In genomic region chr12:27555928-27556778, GRCh38 we compare ENCODE assay signal across 10 cellular contexts. TPM values are rescaled to one million over a fixed set of nuclear protein-coding genes. Genes with fewer than 3 reads are reported as not detected.
A peak's percentile ranks its signal among the peaks of the same experiment; 100 is the strongest.
DNase-seq lines count a peak whose midpoint lies in the region; ATAC-seq, FAIRE-seq and TF ChIP-seq lines count a peak whose summit lies in the region.
"Had no signal": no experiment of that assay in that cellular context is flagged by ENCODE, and none has a peak within 500 bp of the region (broad histone marks: within the 10 kb centered on the region; RNA-seq: fewer than 3 reads in every experiment).

No MANE protein-coding gene starts in this region.

- H3K36me3 ChIP-seq in adrenal gland (replicated peaks in 1 of 2) (no peaks in the 10 kb centered on the region), kidney (ENCODE audit: control insufficient read depth in 1 of 2, insufficient read depth in 2 of 2, low read length in 2 of 2) (no peaks in the 10 kb centered on the region), subcutaneous abdominal adipose tissue (ENCODE audit: control insufficient read depth in 5 of 5, insufficient read depth in 5 of 5, low read length in 5 of 5) (no peaks in the 10 kb centered on the region), Caco-2 (ENCODE audit: control insufficient read depth, insufficient read depth, low read length) (no peaks in the 10 kb centered on the region)
- H3K36me3 ChIP-seq: cardiac muscle cell had no signal

- H3K4me3 Mint-ChIP-seq in Caco-2 (ENCODE audit: unreplicated experiment), result no peak overlapping the region

- H3K36me3 Mint-ChIP-seq in Caco-2 (ENCODE audit: insufficient read depth, unreplicated experiment), result peaks cover 6% of the 10 kb centered on the region

- peaks cover 36 to 60% of the 10 kb centered on the region in 2 donors for H3K4me1 ChIP-seq in adrenal gland (replicated peaks in 1 of 2)
- peaks cover 24 to 27% of the 10 kb centered on the region in 2 donors for H3K4me1 ChIP-seq in kidney (ENCODE audit: control insufficient read depth in 1 of 2, insufficient read depth in 1 of 2, low read depth in 1 of 2, low read length in 2 of 2)
- peaks cover 7 to 64% (median 44%) of the 10 kb centered on the region in 5 donors for H3K4me1 ChIP-seq in subcutaneous abdominal adipose tissue (ENCODE audit: control insufficient read depth in 5 of 5, insufficient read depth in 5 of 5, low read length in 5 of 5)
- H3K4me1 ChIP-seq in Caco-2, result peaks cover 6% of the 10 kb centered on the region; the same call in 1 of the 2 replicates

- intact Hi-C loops in adrenal gland (cut with DNase I), result loop anchor here in 1 of 2 donors (10.0 kb wide), 1 partner anchor 69 kb away; no protein-coding TSS in a partner anchor
- intact Hi-C loops in kidney (cut with DNase I), result no loop called here
- intact Hi-C loops in Caco-2 (cut with micrococcal nuclease; ENCODE audit: unreplicated experiment), result no loop called here

- no TSS peak for BruUV-seq in Caco-2 (replicated peaks; lab: Mats Ljungman, UMichigan)

- FAIRE-seq in kidney (lab: Jason Lieb, UNC), result no peak

- TF ChIP-seq CTCF in adrenal gland (IDR thresholded peaks at IDR 0.05), result no peak
- no peak for TF ChIP-seq CTCF in kidney (IDR thresholded peaks at IDR 0.05; ENCODE audit: borderline replicate concordance, extremely low read depth, insufficient read depth)
- no peak for TF ChIP-seq CTCF in Caco-2 (IDR thresholded peaks at IDR 0.05; ENCODE audit: insufficient read depth in 1 of 2, low read depth in 1 of 2, low read length in 1 of 2, severe bottlenecking in 1 of 2, unreplicated experiment in 1 of 2)

- POLR2A ChIA-PET in Caco-2 (lab: Charles Lee), result no interaction called here

- H3K27ac ChIP-seq in adrenal gland (peak overlapping the region in 4 of 5 donors; percentile 57 to 79 (median 70)), kidney (ENCODE audit: low read depth in 2 of 2, low read length in 2 of 2) (peak overlapping the region; percentile 29 to 49), subcutaneous abdominal adipose tissue (ENCODE audit: low read depth, low read length) (peak overlapping the region; percentile 81)
- H3K27ac ChIP-seq: cardiac muscle cell had no signal

- no peak overlapping the region for H3K27ac Mint-ChIP-seq in Caco-2 (ENCODE audit: unreplicated experiment)

- CTCF ChIA-PET in Caco-2 (lab: Charles Lee), result interaction anchor here (0.6 to 1.0 kb wide), 2 partner anchors 10 to 29 kb away, joined by 3 to 4 read pairs; no protein-coding TSS in a partner anchor

- H3K9me3 ChIP-seq in adrenal gland (replicated peaks in 1 of 3) (no peaks in the 10 kb centered on the region), kidney (ENCODE audit: control insufficient read depth in 1 of 2, low read length in 2 of 2) (no peaks in the 10 kb centered on the region), subcutaneous abdominal adipose tissue (ENCODE audit: control insufficient read depth in 5 of 5, low read length in 5 of 5) (no peaks in the 10 kb centered on the region), Caco-2 (no peaks in the 10 kb centered on the region)

- H3K9ac ChIP-seq in kidney (ENCODE audit: low read length in 2 of 2) (no peak overlapping the region), subcutaneous abdominal adipose tissue (ENCODE audit: low read length in 5 of 5) (no peak overlapping the region)

- 32 to 37% (median 35%) methylated on average over 6 of the region's 6 CpGs for WGBS in adrenal gland, 4 donors

- no peaks in the 10 kb centered on the region for H3K27me3 Mint-ChIP-seq in Caco-2 (ENCODE audit: insufficient read depth, unreplicated experiment)

- peaks cover 16% of the 10 kb centered on the region for H3K4me1 Mint-ChIP-seq in Caco-2 (ENCODE audit: low read depth, unreplicated experiment)

- H3K27me3 ChIP-seq in adrenal gland (no peaks in the 10 kb centered on the region), subcutaneous abdominal adipose tissue (ENCODE audit: control insufficient read depth in 5 of 5, insufficient read depth in 4 of 5, low read length in 5 of 5) (no peaks in the 10 kb centered on the region), Caco-2 (replicated peaks; ENCODE audit: control insufficient read depth, insufficient read depth, low read length) (no peaks in the 10 kb centered on the region)
- H3K27me3 ChIP-seq: cardiac muscle cell had no signal

- no peak for TF ChIP-seq POLR2A in adrenal gland (IDR thresholded peaks at IDR 0.05)

- H3K9me3 Mint-ChIP-seq in Caco-2 (ENCODE audit: unreplicated experiment), result no peaks in the 10 kb centered on the region

- H3K4me3 ChIP-seq in adrenal gland, result peak overlapping the region in 1 of 4 donors; percentile 33
- H3K4me3 ChIP-seq in kidney (ENCODE audit: low read length in 2 of 2), result no peak overlapping the region
- H3K4me3 ChIP-seq in subcutaneous abdominal adipose tissue (ENCODE audit: low read depth in 1 of 5, low read length in 5 of 5), result peak overlapping the region in 2 of 5 donors; percentile 22 to 41
- H3K4me3 ChIP-seq in Caco-2 (ENCODE audit: low read depth, low read length), result no peak overlapping the region
- H3K4me3 ChIP-seq: cardiac muscle cell had no signal

- peak; percentile 70 for ATAC-seq in HG02610 (IDR thresholded peaks at IDR 0.05; ENCODE audit: unreplicated experiment)
- ATAC-seq in GM18520 (IDR thresholded peaks at IDR 0.05; ENCODE audit: unreplicated experiment), result no peak

- DNase-seq in adrenal gland, result no peak
- DNase-seq in kidney, result no peak
- DNase-seq in kidney tubule cell (ENCODE audit: low spot score), result no peak
- DNase-seq in Caco-2, result no peak
- no peak for DNase-seq in DMS153 (lab: John Stamatoyannopoulos, UW)
- DNase-seq: NCI-H2081 treated with DMSO at 0.1 percent for 48 hours had no signal

RNA-seq across cellular contexts. Expression of gene PPFIBP1, which starts 32.1 kb away (rescaled TPM):
- total RNA-seq in adrenal gland, result 100 to 1,000 TPM in 4 of 8 donors, 10 to 100 TPM in 4; 53.3 to 123 (median 100) TPM
- 10 to 100 TPM in 2 of 3 donors, 1 to 10 TPM in 1; 9.6 to 27.7 (median 24.4) TPM for polyA plus RNA-seq in adrenal gland
- 175 TPM for total RNA-seq in kidney
- polyA plus RNA-seq in kidney (ENCODE audit: insufficient read depth, low read depth, low replicate concordance), result 12.7 TPM
- total RNA-seq in Caco-2 (2022), result 109 and 134 TPM in 2 replicates
